In genomic region chr3:128647307-128647706, GRCh38 we compare ENCODE assay signal across 22 cellular contexts. TPM values are rescaled to one million over a fixed set of nuclear protein-coding genes. Genes with fewer than 3 reads are reported as not detected.
DNase-seq lines count a peak whose midpoint lies in the region; ATAC-seq and TF ChIP-seq lines count a peak whose summit lies in the region.
"Had no signal": no experiment of that assay in that cellular context is flagged by ENCODE, and none has a peak within 500 bp of the region (broad histone marks: within the 10 kb centered on the region; RNA-seq: fewer than 3 reads in every experiment).

No MANE protein-coding gene starts in this region.

- no peaks in the 10 kb centered on the region for H3K27me3 Mint-ChIP-seq in activated T-cell treated with anti-CD3 and anti-CD28 coated beads, Interleukin-2, amount 50 U/mL, for 4 hours (ENCODE audit: low read depth)
- H3K27me3 Mint-ChIP-seq in CD4-positive, alpha-beta T cell, result no peaks in the 10 kb centered on the region
- H3K27me3 Mint-ChIP-seq in WTC11 (ENCODE audit: low read depth), result no peaks in the 10 kb centered on the region
- no peaks in the 10 kb centered on the region for H3K27me3 Mint-ChIP-seq in nephron (ENCODE audit: low read depth)
- H3K27me3 Mint-ChIP-seq: central memory CD8-positive, alpha-beta T cell had no signal

- intact Hi-C loops in CD4-positive, alpha-beta T cell (cut with DNase I, micrococcal nuclease), result no loop called here

- CTCF ChIA-PET in CD4-positive, alpha-beta T cell (lab: Charles Lee), result interaction anchor here (0.8 to 2.2 kb wide), 3 partner anchors 30 to 33 kb away, joined by 3 to 5 read pairs (median 4); no protein-coding TSS in a partner anchor
- CTCF ChIA-PET in WTC11 (lab: Charles Lee), result interaction anchor here (1.0 to 1.4 kb wide), 2 partner anchors 29 to 80 kb away, joined by 3 read pairs; no protein-coding TSS in a partner anchor

- peak overlapping the region; percentile 19 for H3K4me3 Mint-ChIP-seq in activated T-cell treated with anti-CD3 and anti-CD28 coated beads, Interleukin-2, amount 50 U/mL, for 4 hours
- H3K4me3 Mint-ChIP-seq in CD4-positive, alpha-beta T cell, result peak overlapping the region; percentile 71
- H3K4me3 Mint-ChIP-seq in WTC11 (no peak overlapping the region), nephron (peak overlapping the region; percentile 27 to 47 (median 45))
- H3K4me3 Mint-ChIP-seq: central memory CD8-positive, alpha-beta T cell; immature natural killer cell had no signal

- no peaks in the 10 kb centered on the region for H3K9me3 ChIP-seq in CD4-positive, alpha-beta T cell (ENCODE audit: control insufficient read depth, low read length)
- H3K9me3 ChIP-seq: tibial artery had no signal

- peaks cover 32% of the 10 kb centered on the region for H3K4me1 Mint-ChIP-seq in activated T-cell treated with anti-CD3 and anti-CD28 coated beads, Interleukin-2, amount 50 U/mL, for 4 hours (ENCODE audit: low read depth)
- H3K4me1 Mint-ChIP-seq in CD4-positive, alpha-beta T cell (ENCODE audit: low read depth), result peaks cover 45% of the 10 kb centered on the region
- peaks cover 12% of the 10 kb centered on the region for H3K4me1 Mint-ChIP-seq in WTC11
- peaks cover 13% of the 10 kb centered on the region for H3K4me1 Mint-ChIP-seq in nephron

- TF ChIP-seq CTCF in CD4-positive, alpha-beta T cell (IDR thresholded peaks at IDR 0.05), result no peak
- TF ChIP-seq CTCF in WTC11 (IDR thresholded peaks at IDR 0.05) (no peak), nephron (IDR thresholded peaks at IDR 0.05; ENCODE audit: unreplicated experiment in 3 of 3) (no peak)

- H3K27ac ChIP-seq in CD4-positive, alpha-beta T cell (ENCODE audit: low read depth, low read length), result no peak overlapping the region
- H3K27ac ChIP-seq: BLaER1, dorsolateral prefrontal cortex, SJSA1, tibial artery had no signal

- no peaks in the 10 kb centered on the region for H3K27me3 ChIP-seq in CD4-positive, alpha-beta T cell (ENCODE audit: control insufficient read depth, insufficient read depth, low read length)
- H3K27me3 ChIP-seq: BLaER1, dorsolateral prefrontal cortex, SJSA1, tibial artery had no signal

- H3K27ac Mint-ChIP-seq in CD4-positive, alpha-beta T cell, result peak overlapping the region; percentile 29
- H3K27ac Mint-ChIP-seq in WTC11 (no peak overlapping the region), nephron (no peak overlapping the region)
- H3K27ac Mint-ChIP-seq: activated T-helper 2 cell treated with anti-CD3 and anti-CD28 coated beads, Interferon-gamma antibody, Interleukin-2, Interleukin-4, amounts not matched to agents 10 μg/mL and 5 μg/mL and 100 μg/mL, durations not matched to agents 14 hours and 24 hours and 36 hours had no signal

- no peak for DNase-seq in activated T-cell treated with anti-CD3 and anti-CD28 coated beads, Interleukin-2, amount 50 U/mL, for 4 hours
- no peak for DNase-seq in activated T-cell treated with anti-CD3 and anti-CD28 coated beads, Interleukin-2, amount 50 U/mL, for 1 hour
- DNase-seq in CD4-positive, alpha-beta T cell, result no peak
- DNase-seq in WTC11 (ENCODE audit: low spot score), result no peak
- DNase-seq in COLO829 (ENCODE audit: low spot score), result no peak
- DNase-seq in foreskin melanocyte, result no peak
- DNase-seq: activated CD4-positive, alpha-beta T cell treated with anti-CD3 and anti-CD28 coated beads for 4 hours; hypothalamus; immature natural killer cell; left colon; mammary epithelial cell; NCI-H146; NCI-H446 treated with DMSO at 0.1 percent for 48 hours; RPMI8226; tibial artery had no signal

- no peaks in the 10 kb centered on the region for H3K9me3 Mint-ChIP-seq in activated T-cell treated with anti-CD3 and anti-CD28 coated beads, Interleukin-2, amount 50 U/mL, for 4 hours
- no peaks in the 10 kb centered on the region for H3K9me3 Mint-ChIP-seq in CD4-positive, alpha-beta T cell
- H3K9me3 Mint-ChIP-seq in WTC11 (no peaks in the 10 kb centered on the region), nephron (no peaks in the 10 kb centered on the region)
- H3K9me3 Mint-ChIP-seq: activated T-helper 2 cell treated with anti-CD3 and anti-CD28 coated beads, Interferon-gamma antibody, Interleukin-2, Interleukin-4, amounts not matched to agents 10 μg/mL and 5 μg/mL and 100 μg/mL, durations not matched to agents 14 hours and 24 hours and 36 hours; central memory CD8-positive, alpha-beta T cell; immature natural killer cell had no signal

- POLR2A ChIA-PET in CD4-positive, alpha-beta T cell (lab: Charles Lee), result no interaction called here
- POLR2A ChIA-PET in WTC11 (lab: Charles Lee), result no interaction called here

- peaks cover 4% of the 10 kb centered on the region for H3K36me3 Mint-ChIP-seq in activated T-cell treated with anti-CD3 and anti-CD28 coated beads, Interleukin-2, amount 50 U/mL, for 4 hours (ENCODE audit: insufficient read depth)
- H3K36me3 Mint-ChIP-seq in CD4-positive, alpha-beta T cell (ENCODE audit: low read depth), result peaks cover 53% of the 10 kb centered on the region
- H3K36me3 Mint-ChIP-seq in WTC11 (peaks cover 23% of the 10 kb centered on the region), nephron (ENCODE audit: low read depth) (peaks cover 17% of the 10 kb centered on the region)

- no peak for ATAC-seq in activated T-cell treated with anti-CD3 and anti-CD28 coated beads, Interleukin-2, amount 50 U/mL, for 4 hours
- ATAC-seq in CD4-positive, alpha-beta T cell (ENCODE audit: poor library complexity), result no peak
- no peak for ATAC-seq in WTC11
- ATAC-seq: HCT116, left colon had no signal

TF ChIP-seq in WTC11, 78 proteins besides CTCF, POLR2A, EP300 and RAD21:
- TF ChIP-seq ZNF121 (CRISPR knock-in tag; IDR thresholded peaks at IDR 0.05), result peak; percentile 77
- no peak for TF ChIP-seq RORB (CRISPR knock-in tag; IDR thresholded peaks at IDR 0.05)

RNA-seq across cellular contexts. Expression of gene RPN1, which starts 3.3 kb away (rescaled TPM):
- 100 to 1,000 TPM; 189 to 209 (median 195) TPM for total RNA-seq in activated T-cell treated with anti-CD3 and anti-CD28 coated beads, Interleukin-2, amount 50 U/mL, for 4 hours
- 10 to 100 TPM; 67.7 to 72.6 TPM for total RNA-seq in CD4-positive, alpha-beta T cell
- total RNA-seq in WTC11 (2021), result 153 to 163 TPM (median 160 TPM) in 3 replicates
